28 cellular contexts compared by ENCODE assay signal in the genomic region with DNA sequence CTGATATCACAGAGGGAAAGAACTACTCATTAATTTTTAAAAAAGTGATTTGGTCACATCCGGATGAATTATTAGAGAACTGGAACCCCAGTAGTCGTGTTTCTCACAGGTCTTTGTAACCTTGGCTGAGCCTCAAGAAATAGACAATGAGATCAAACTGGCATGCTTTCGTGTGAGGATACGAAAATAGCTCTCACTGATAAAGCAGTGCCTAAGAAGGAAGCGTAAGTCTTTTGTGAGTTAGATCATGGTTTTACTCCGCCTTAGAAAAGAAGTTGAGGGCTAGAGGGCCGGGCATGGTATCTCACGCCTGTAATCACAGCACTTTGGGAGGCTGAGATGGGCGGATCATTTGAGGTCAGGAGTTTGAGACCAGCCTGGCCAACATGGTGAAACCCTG. TPM values are rescaled to one million over a fixed set of nuclear protein-coding genes. Genes with fewer than 3 reads are reported as not detected.
DNase-seq lines count a peak whose midpoint lies in the region; ATAC-seq and TF ChIP-seq lines count a peak whose summit lies in the region.
"Had no signal": no experiment of that assay in that cellular context is flagged by ENCODE, and none has a peak within 500 bp of the region (broad histone marks: within the 10 kb centered on the region; RNA-seq: fewer than 3 reads in every experiment).

No MANE protein-coding gene starts in this region.

- CTCF ChIA-PET in A673 (lab: Charles Lee), result no interaction called here

- peak; percentile 52 to 74 for DNase-seq in cardiac fibroblast (ENCODE audit: low read depth in 2 of 2)
- peak; percentile 60 to 65 for DNase-seq in cardiac muscle cell (ENCODE audit: low read depth in 1 of 2, low spot score in 1 of 2)
- DNase-seq in myocyte (ENCODE audit: low read depth), result peak; percentile 41
- DNase-seq in A673 (ENCODE audit: low spot score), result no peak
- no peak for DNase-seq in foreskin keratinocyte
- DNase-seq: activated B cell treated with CpG ODN at 0.5 μM for 24 hours; activated CD4-positive, alpha-beta T cell treated with anti-CD3 and anti-CD28 coated beads, Interleukin-2, amount 50 U/mL, for 1 hour; activated naive CD4-positive, alpha-beta T cell; activated T-cell treated with anti-CD3 and anti-CD28 coated beads, Interleukin-2, amount 50 U/mL, for 72 hours; Caco-2; cortex of kidney; DMS79 treated with DMSO at 0.1 percent for 48 hours; endodermal cell; GF-D8; naive thymus-derived CD4-positive, alpha-beta T cell; NCI-H1105 treated with DMSO at 0.1 percent for 48 hours; NCI-H1930; NCI-H526; nucleus accumbens; SW 1271; T1000; transverse colon had no signal

- TF ChIP-seq CTCF in cardiac fibroblast (IDR thresholded peaks at IDR 0.05; ENCODE audit: low read depth, low read length), result no peak
- TF ChIP-seq CTCF in cardiac muscle cell (IDR thresholded peaks at IDR 0.05; ENCODE audit: low read depth, low read length), result no peak
- TF ChIP-seq CTCF in A673 (conservative IDR thresholded peaks at IDR 0.05; ENCODE audit: low read depth, low read length), result no peak
- TF ChIP-seq CTCF in foreskin keratinocyte (conservative IDR thresholded peaks at IDR 0.05), result no peak

- no peak for ATAC-seq in GM21528 (IDR thresholded peaks at IDR 0.05; ENCODE audit: low FRiP score, unreplicated experiment)
- ATAC-seq in foreskin keratinocyte, result no peak
- no peak for ATAC-seq in GM19324 (IDR thresholded peaks at IDR 0.05; ENCODE audit: low FRiP score, unreplicated experiment)
- ATAC-seq: activated T-cell treated with anti-CD3 and anti-CD28 coated beads, Interleukin-2, amount 50 U/mL, for 72 hours; HCT116; K562; naive thymus-derived CD4-positive, alpha-beta T cell had no signal

- BruUV-seq in A673 (replicated peaks; lab: Mats Ljungman, UMichigan), result no TSS peak

- no peaks in the 10 kb centered on the region for H3K27me3 ChIP-seq in cardiac muscle cell
- no peaks in the 10 kb centered on the region for H3K27me3 ChIP-seq in A673 (replicated peaks; ENCODE audit: insufficient read depth, low read depth, low read length, poor library complexity)
- no peaks in the 10 kb centered on the region for H3K27me3 ChIP-seq in foreskin keratinocyte
- H3K27me3 ChIP-seq: breast epithelium, transverse colon had no signal

- no peak overlapping the region for H3K4me3 ChIP-seq in cardiac fibroblast (replicated peaks in 1 of 2; ENCODE audit: low read depth in 2 of 2, low read length in 2 of 2)
- H3K4me3 ChIP-seq in cardiac muscle cell, result no peak overlapping the region
- H3K4me3 ChIP-seq in A673 (ENCODE audit: low read depth, low read length, poor library complexity, severe bottlenecking), result no peak overlapping the region
- H3K4me3 ChIP-seq: breast epithelium, K562, transverse colon had no signal

- H3K36me3 ChIP-seq in cardiac muscle cell, result peaks cover 3% of the 10 kb centered on the region
- H3K36me3 ChIP-seq in A673 (ENCODE audit: insufficient read depth, low read length, poor library complexity, severe bottlenecking), result no peaks in the 10 kb centered on the region
- H3K36me3 ChIP-seq: breast epithelium had no signal

- POLR2A ChIA-PET in A673 (lab: Charles Lee; ENCODE audit: low non-redundant PET), result no interaction called here

- intact Hi-C loops in A673 (cut with micrococcal nuclease; ENCODE audit: unreplicated experiment), result no loop called here

- H3K27ac ChIP-seq in cardiac muscle cell, result peak overlapping the region; percentile 90
- no peak overlapping the region for H3K27ac ChIP-seq in A673 (ENCODE audit: low read depth, low read length, poor library complexity, severe bottlenecking)
- H3K27ac ChIP-seq in foreskin keratinocyte, result no peak overlapping the region
- H3K27ac ChIP-seq: breast epithelium, C4-2B, transverse colon had no signal

- no peaks in the 10 kb centered on the region for H3K9me3 ChIP-seq in cardiac muscle cell (ENCODE audit: low read depth)
- no peaks in the 10 kb centered on the region for H3K9me3 ChIP-seq in A673 (ENCODE audit: low read depth, low read length, poor library complexity, severe bottlenecking)
- H3K9me3 ChIP-seq: breast epithelium, Caco-2, transverse colon had no signal

- H3K4me1 ChIP-seq in cardiac muscle cell (ENCODE audit: low read depth) (peaks cover 27% of the 10 kb centered on the region), A673 (ENCODE audit: insufficient read depth, low read length, poor library complexity, severe bottlenecking) (peaks cover 13% of the 10 kb centered on the region), foreskin keratinocyte (no peaks in the 10 kb centered on the region)
- H3K4me1 ChIP-seq: breast epithelium, Caco-2, transverse colon had no signal

RNA-seq across cellular contexts. Expression of gene GALNT16, which starts 33.8 kb away (rescaled TPM):
- total RNA-seq in cardiac muscle cell (5.8 and 15.2 TPM in 2 replicates), myocyte (2.9 and 4.5 TPM in 2 replicates), A673 (2021) (0.32 and 0.63 TPM in 2 replicates), foreskin keratinocyte (not detected in 2 replicates)
- polyA plus RNA-seq in cardiac muscle cell (3.4 and 7.7 TPM in 2 replicates), foreskin keratinocyte (not detected in 2 replicates)
- 19.3 TPM for polyA plus RNA-seq in myocyte (2012)
- total RNA-seq: K562 had no signal
- polyA plus RNA-seq: K562; naive thymus-derived CD4-positive, alpha-beta T cell had no signal

RNA-seq across cellular contexts. Expression of gene EXD2, which starts 34.9 kb away (rescaled TPM):
- total RNA-seq in cardiac muscle cell, result 18.7 and 21.4 TPM in 2 replicates
- polyA plus RNA-seq in cardiac muscle cell, result 20.3 and 28.7 TPM in 2 replicates
- total RNA-seq in myocyte, result 13.6 and 20.6 TPM in 2 replicates
- 12.0 TPM for polyA plus RNA-seq in myocyte (2012)
- 8.1 and 10.7 TPM in 2 replicates for total RNA-seq in A673 (2021)
- 15.7 and 18.0 TPM in 2 replicates for total RNA-seq in foreskin keratinocyte
- 8.9 and 9.4 TPM in 2 replicates for polyA plus RNA-seq in foreskin keratinocyte

Comparison
In these comparisons a context has a peak if more than half of its experiments do, and no peak if none do; other contexts are left out.
1. DNase-seq: peak in cardiac fibroblast (2 of 2), cardiac muscle cell (2 of 2) and myocyte (single experiment); none in A673 (single experiment) and foreskin keratinocyte (0 of 2).